8 cellular contexts compared by ENCODE assay signal in genomic region chr16:10275214-10275996, GRCh38.
DNase-seq lines count a peak whose midpoint lies in the region; ATAC-seq and TF ChIP-seq lines count a peak whose summit lies in the region.
"Not testable (repeated sequence)": the region's sequence is repeated elsewhere in the genome, so short reads cannot be mapped to it uniquely, and the experiment has no call there.

No MANE protein-coding gene starts in this region.

- peaks cover 14% of the 10 kb centered on the region for H3K4me1 Mint-ChIP-seq in activated T-helper 1 cell treated with anti-CD3 and anti-CD28 coated beads, Interleukin-12 subunit alpha, Interleukin-12 subunit beta, Interleukin-2, Interleukin-4 antibody, amounts not matched to agents 30 ng/mL and 10 ng/mL and 1 ng/mL, durations not matched to agents 14 hours and 24 hours and 36 hours (ENCODE audit: low read depth)
- peaks cover 4 to 15% (median 13%) of the 10 kb centered on the region in 4 donors for H3K4me1 Mint-ChIP-seq in naive thymus-derived CD8-positive, alpha-beta T cell

- not testable (repeated sequence) for H3K4me3 ChIP-seq in GM12864 (ENCODE audit: low read depth, low read length); SU-DHL-6 (ENCODE audit: insufficient read depth, low read length, poor library complexity, severe bottlenecking)

- ATAC-seq in GM19035 (IDR thresholded peaks at IDR 0.05; ENCODE audit: unreplicated experiment) (peak; percentile 78), GM21515 (IDR thresholded peaks at IDR 0.05; ENCODE audit: unreplicated experiment) (peak; percentile 82), HG02884 (IDR thresholded peaks at IDR 0.05; ENCODE audit: unreplicated experiment) (peak; percentile 81), HG03442 (IDR thresholded peaks at IDR 0.05; ENCODE audit: unreplicated experiment) (peak; percentile 82)
- not testable (repeated sequence) for ATAC-seq in naive thymus-derived CD8-positive, alpha-beta T cell

- peak overlapping the region; percentile 55 for H3K27ac ChIP-seq in SU-DHL-6 (ENCODE audit: low read depth, low read length)

- peak overlapping the region; percentile 28 for H3K4me2 ChIP-seq in SU-DHL-6 (ENCODE audit: low read depth, low read length, poor library complexity, severe bottlenecking)

- not testable (repeated sequence) for H3K36me3 ChIP-seq in SU-DHL-6 (ENCODE audit: low read length)

- not testable (repeated sequence) for H3K9me2 ChIP-seq in SU-DHL-6 (replicated peaks; ENCODE audit: insufficient read depth, low read length)

- not testable (repeated sequence) for H3K4me3 Mint-ChIP-seq in activated T-helper 1 cell treated with anti-CD3 and anti-CD28 coated beads, Interleukin-12 subunit alpha, Interleukin-12 subunit beta, Interleukin-2, Interleukin-4 antibody, amounts not matched to agents 30 ng/mL and 10 ng/mL and 1 ng/mL, durations not matched to agents 14 hours and 24 hours and 36 hours
- H3K4me3 Mint-ChIP-seq in naive thymus-derived CD8-positive, alpha-beta T cell = peak overlapping the region in 5 of 10 donors; percentile 1 to 25 (median 16)

- H3K9me3 ChIP-seq in SU-DHL-6 (ENCODE audit: insufficient read depth, low read length) = not testable (repeated sequence)

- intact Hi-C loops in activated T-helper 1 cell treated with anti-CD3 and anti-CD28 coated beads, Interleukin-12 subunit alpha, Interleukin-12 subunit beta, Interleukin-2, Interleukin-4 antibody, amounts not matched to agents 30 ng/mL and 10 ng/mL and 1 ng/mL, durations not matched to agents 14 hours and 24 hours and 36 hours (cut with micrococcal nuclease) = not testable (repeated sequence)

- not testable (repeated sequence) for H4K20me1 ChIP-seq in SU-DHL-6 (ENCODE audit: low read depth, low read length)

- DNase-seq in GM12864 (ENCODE audit: low read depth) = peak; percentile 84
- not testable (repeated sequence) for DNase-seq in activated T-helper 1 cell treated with anti-CD3 and anti-CD28 coated beads, Interleukin-12 subunit alpha, Interleukin-12 subunit beta, Interleukin-2, Interleukin-4 antibody, amounts not matched to agents 30 ng/mL and 10 ng/mL and 1 ng/mL, durations not matched to agents 14 hours and 24 hours and 36 hours (ENCODE audit: low spot score)
- peak in 1 of 10 donors; percentile 7 for DNase-seq in naive thymus-derived CD8-positive, alpha-beta T cell

- peak overlapping the region; percentile 88 for H2AFZ ChIP-seq in SU-DHL-6 (ENCODE audit: low read depth, low read length, severe bottlenecking)

- POLR2A ChIA-PET in naive thymus-derived CD8-positive, alpha-beta T cell (lab: Charles Lee) = interaction anchor here (0.6 to 0.8 kb wide), 2 partner anchors 55 to 222 kb away, joined by 3 to 5 read pairs; no protein-coding TSS in a partner anchor

- not testable (repeated sequence) for H3K27me3 ChIP-seq in SU-DHL-6 (ENCODE audit: low read length)

- peak overlapping the region; percentile 2 for H3K27ac Mint-ChIP-seq in activated T-helper 1 cell treated with anti-CD3 and anti-CD28 coated beads, Interleukin-12 subunit alpha, Interleukin-12 subunit beta, Interleukin-2, Interleukin-4 antibody, amounts not matched to agents 30 ng/mL and 10 ng/mL and 1 ng/mL, durations not matched to agents 14 hours and 24 hours and 36 hours
- peak overlapping the region in 9 of 10 donors; percentile 8 to 84 (median 74) for H3K27ac Mint-ChIP-seq in naive thymus-derived CD8-positive, alpha-beta T cell

- H3K36me3 Mint-ChIP-seq in activated T-helper 1 cell treated with anti-CD3 and anti-CD28 coated beads, Interleukin-12 subunit alpha, Interleukin-12 subunit beta, Interleukin-2, Interleukin-4 antibody, amounts not matched to agents 30 ng/mL and 10 ng/mL and 1 ng/mL, durations not matched to agents 14 hours and 24 hours and 36 hours (ENCODE audit: low read depth); naive thymus-derived CD8-positive, alpha-beta T cell: not testable (repeated sequence)

- H3K27me3 Mint-ChIP-seq in activated T-helper 1 cell treated with anti-CD3 and anti-CD28 coated beads, Interleukin-12 subunit alpha, Interleukin-12 subunit beta, Interleukin-2, Interleukin-4 antibody, amounts not matched to agents 30 ng/mL and 10 ng/mL and 1 ng/mL, durations not matched to agents 14 hours and 24 hours and 36 hours (ENCODE audit: insufficient read depth); naive thymus-derived CD8-positive, alpha-beta T cell: not testable (repeated sequence)

- TF ChIP-seq CTCF in GM12864 (IDR thresholded peaks at IDR 0.05; ENCODE audit: low read depth, low read length, missing control alignments); SU-DHL-6 (IDR thresholded peaks at IDR 0.05; ENCODE audit: insufficient read depth, low read length, poor library complexity, severe bottlenecking): not testable (repeated sequence)

- peak overlapping the region; percentile 34; the same call in 1 of the 2 replicates for H3K9ac ChIP-seq in SU-DHL-6 (ENCODE audit: low read length)

- not testable (repeated sequence) for H3K79me2 ChIP-seq in SU-DHL-6 (ENCODE audit: insufficient read depth, low read length)

- not testable (repeated sequence) for H3F3A ChIP-seq in SU-DHL-6 (ENCODE audit: insufficient read depth)

- peaks cover 16% of the 10 kb centered on the region for H3K9me3 Mint-ChIP-seq in activated T-helper 1 cell treated with anti-CD3 and anti-CD28 coated beads, Interleukin-12 subunit alpha, Interleukin-12 subunit beta, Interleukin-2, Interleukin-4 antibody, amounts not matched to agents 30 ng/mL and 10 ng/mL and 1 ng/mL, durations not matched to agents 14 hours and 24 hours and 36 hours
- peaks cover 0 to 27% (median 15%) of the 10 kb centered on the region in 9 donors for H3K9me3 Mint-ChIP-seq in naive thymus-derived CD8-positive, alpha-beta T cell
